ENCODE assay signal across 8 cellular contexts in genomic region chr7:66043681-66044497, GRCh38. TPM values are rescaled to one million over a fixed set of nuclear protein-coding genes. Genes with fewer than 3 reads are reported as not detected.
DNase-seq lines count a peak whose midpoint lies in the region; ATAC-seq, FAIRE-seq and TF ChIP-seq lines count a peak whose summit lies in the region.

No MANE protein-coding gene starts in this region.

- ATAC-seq in HG02571 (IDR thresholded peaks at IDR 0.05; ENCODE audit: unreplicated experiment) = no peak

- FAIRE-seq in GM12892 (lab: Jason Lieb, UNC) = no peak

- H3K9me3 Mint-ChIP-seq in immature natural killer cell = no peaks in the 10 kb centered on the region

- H3K36me3 ChIP-seq in breast epithelium (no peaks in the 10 kb centered on the region), skeletal muscle tissue (ENCODE audit: control insufficient read depth in 3 of 3, insufficient read depth in 3 of 3, low read length in 3 of 3) (no peaks in the 10 kb centered on the region)

- peaks cover 7 to 9% of the 10 kb centered on the region in 2 donors for H3K4me1 Mint-ChIP-seq in immature natural killer cell

- H3K9me3 ChIP-seq in breast epithelium (no peaks in the 10 kb centered on the region), skeletal muscle tissue (ENCODE audit: control insufficient read depth in 3 of 3, low read length in 3 of 3) (no peaks in the 10 kb centered on the region)

- peak overlapping the region; percentile 21 to 56 for H3K27ac ChIP-seq in breast epithelium
- H3K27ac ChIP-seq in skeletal muscle tissue (ENCODE audit: low read depth, low read length) = no peak overlapping the region

- H3K4me3 ChIP-seq in breast epithelium (peak overlapping the region; percentile 40 to 77 (median 60)), skeletal muscle tissue (ENCODE audit: low read length in 3 of 3) (peak overlapping the region; percentile 66 to 79 (median 74))

- H3K27ac Mint-ChIP-seq in immature natural killer cell = peak overlapping the region in 3 of 6 donors; percentile 45 to 69 (median 64)

- no peak for TF ChIP-seq CTCF in breast epithelium (IDR thresholded peaks at IDR 0.05)

- H3K27me3 Mint-ChIP-seq in immature natural killer cell (ENCODE audit: low read depth in 3 of 3) = peaks cover 0 to 14% (median 2%) of the 10 kb centered on the region in 3 donors

- peak; percentile 28 for DNase-seq in GM12892 (ENCODE audit: insufficient read length)
- peak; percentile 5 for DNase-seq in NOMO-1 treated with dmso at 0.1 percent for 144 hours (lab: John Stamatoyannopoulos, UW; ENCODE audit: unreplicated experiment)
- DNase-seq in breast epithelium (ENCODE audit: low spot score in 2 of 2) = peak; percentile 36 to 57
- peak; percentile 32 to 38 (median 35) for DNase-seq in immature natural killer cell
- no peak for DNase-seq in effector CD8-positive, alpha-beta T cell (lab: John Stamatoyannopoulos, UW)
- DNase-seq in NAMALWA (ENCODE audit: low spot score) = no peak

- no peaks in the 10 kb centered on the region for H3K4me1 ChIP-seq in breast epithelium
- H3K4me1 ChIP-seq in skeletal muscle tissue (ENCODE audit: control insufficient read depth in 3 of 3, insufficient read depth in 3 of 3, low read length in 3 of 3) = peaks cover 4 to 7% (median 5%) of the 10 kb centered on the region in 3 donors

- H3K27me3 ChIP-seq in breast epithelium = no peaks in the 10 kb centered on the region
- no peaks in the 10 kb centered on the region for H3K27me3 ChIP-seq in skeletal muscle tissue (ENCODE audit: control insufficient read depth in 3 of 3, insufficient read depth in 3 of 3, low read length in 3 of 3)

- H3K36me3 Mint-ChIP-seq in immature natural killer cell = no peaks in the 10 kb centered on the region

- peak overlapping the region; percentile 51 to 78 (median 51) for H3K9ac ChIP-seq in skeletal muscle tissue (ENCODE audit: low read depth in 1 of 3, low read length in 3 of 3)

- peak overlapping the region; percentile 78 to 90 (median 84) for H3K4me3 Mint-ChIP-seq in immature natural killer cell

- TF ChIP-seq POLR2A in GM12892 (IDR thresholded peaks at IDR 0.05; ENCODE audit: low read depth, low read length) = no peak
- TF ChIP-seq POLR2A in breast epithelium (IDR thresholded peaks at IDR 0.05) = no peak

- intact Hi-C loops in breast epithelium (cut with DNase I; ENCODE audit: low total_unique reads) = no loop called here

RNA-seq across cellular contexts. Expression of gene ASL, which starts 31.7 kb away (rescaled TPM):
- polyA plus RNA-seq in GM12892 (2012; ENCODE audit: missing spikeins) = 21.2 TPM
- total RNA-seq in breast epithelium = 10 to 100 TPM; 31.9 to 39.8 (median 33.1) TPM
- 10 to 100 TPM; 52.3 to 69.5 (median 55.5) TPM for polyA plus RNA-seq in immature natural killer cell
- total RNA-seq in skeletal muscle tissue = 7.3 TPM

Comparison
In these comparisons a context has a peak if more than half of its experiments do, and no peak if none do; other contexts are left out.
1. DNase-seq: peak in GM12892 (single experiment), NOMO-1 treated with dmso at 0.1 percent for 144 hours (single experiment), breast epithelium (2 of 2) and immature natural killer cell (3 of 3); none in effector CD8-positive, alpha-beta T cell (single experiment) and NAMALWA (single experiment).